ENCODE assay signal across 6 cellular contexts in the genomic region with DNA sequence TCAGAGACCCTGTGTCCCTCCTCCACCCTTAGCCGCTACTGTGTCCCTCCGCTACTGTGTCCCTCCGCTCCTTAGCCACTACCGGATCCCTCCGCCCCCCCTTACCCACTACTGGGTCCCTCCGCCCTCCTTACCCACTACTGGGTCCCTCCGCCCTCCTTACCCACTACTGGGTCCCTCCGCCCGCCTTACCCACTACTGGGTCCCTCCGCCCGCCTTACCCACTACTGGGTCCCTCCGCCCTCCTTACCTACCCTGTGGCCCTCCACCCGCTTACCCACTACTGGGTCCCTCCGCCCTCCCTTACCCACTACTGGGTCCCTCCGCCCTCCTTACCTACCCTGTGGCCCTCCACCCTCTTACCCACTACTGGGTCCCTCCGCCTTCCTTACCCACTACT. TPM values are rescaled to one million over a fixed set of nuclear protein-coding genes. Genes with fewer than 3 reads are reported as not detected.
A peak's percentile ranks its signal among the peaks of the same experiment; 100 is the strongest.
DNase-seq lines count a peak whose midpoint lies in the region; ATAC-seq and TF ChIP-seq lines count a peak whose summit lies in the region.
"Not testable (repeated sequence)": the region's sequence is repeated elsewhere in the genome, so short reads cannot be mapped to it uniquely, and the experiment has no call there.

No MANE protein-coding gene starts in this region.

- not testable (repeated sequence) for H3K27me3 Mint-ChIP-seq in CD4-positive, alpha-beta T cell; T-cell; activated T-helper 17 cell treated with anti-CD3 and anti-CD28 coated beads, Interleukin-2, amount 50 U/mL, for 72 hours

- H3K4me1 Mint-ChIP-seq in CD4-positive, alpha-beta T cell (ENCODE audit: low read depth), result peaks cover 11% of the 10 kb centered on the region
- peaks cover 0 to 14% (median 6%) of the 10 kb centered on the region in 3 donors for H3K4me1 Mint-ChIP-seq in T-cell
- H3K4me1 Mint-ChIP-seq in activated T-helper 17 cell treated with anti-CD3 and anti-CD28 coated beads, Interleukin-2, amount 50 U/mL, for 72 hours, result peaks cover 21% of the 10 kb centered on the region
- peaks cover 29% of the 10 kb centered on the region for H3K4me1 Mint-ChIP-seq in stimulated activated effector memory CD8-positive, alpha-beta T cell treated with anti-CD3 and anti-CD28 coated beads, Interleukin-12 subunit alpha, Interleukin-12 subunit beta, amount 100 ng/mL, for 72 hours

- H3K4me1 ChIP-seq in effector memory CD4-positive, alpha-beta T cell (ENCODE audit: control insufficient read depth, insufficient read depth, low read length, poor library complexity, severe bottlenecking), result not testable (repeated sequence)

- H3K9me3 ChIP-seq in CD4-positive, alpha-beta T cell (ENCODE audit: control insufficient read depth, low read length); effector memory CD4-positive, alpha-beta T cell (ENCODE audit: control insufficient read depth, low read length): not testable (repeated sequence)

- H3K9me3 Mint-ChIP-seq in CD4-positive, alpha-beta T cell; T-cell; activated T-helper 17 cell treated with anti-CD3 and anti-CD28 coated beads, Interleukin-2, amount 50 U/mL, for 72 hours; stimulated activated effector memory CD8-positive, alpha-beta T cell treated with anti-CD3 and anti-CD28 coated beads, Interleukin-12 subunit alpha, Interleukin-12 subunit beta, amount 100 ng/mL, for 72 hours: not testable (repeated sequence)

- not testable (repeated sequence) for H3K27ac Mint-ChIP-seq in CD4-positive, alpha-beta T cell; activated T-helper 17 cell treated with anti-CD3 and anti-CD28 coated beads, Interleukin-2, amount 50 U/mL, for 72 hours; stimulated activated effector memory CD8-positive, alpha-beta T cell treated with anti-CD3 and anti-CD28 coated beads, Interleukin-12 subunit alpha, Interleukin-12 subunit beta, amount 100 ng/mL, for 72 hours
- H3K27ac Mint-ChIP-seq in T-cell, result peak overlapping the region in 1 of 2 donors; percentile 77

- H3K27me3 ChIP-seq in CD4-positive, alpha-beta T cell (ENCODE audit: control insufficient read depth, insufficient read depth, low read length); effector memory CD4-positive, alpha-beta T cell (replicated peaks; ENCODE audit: control insufficient read depth, insufficient read depth, low read length, poor library complexity, severe bottlenecking): not testable (repeated sequence)

- not testable (repeated sequence) for ATAC-seq in CD4-positive, alpha-beta T cell (ENCODE audit: poor library complexity); T-cell (replicated peaks in 1 of 4); activated T-helper 17 cell treated with anti-CD3 and anti-CD28 coated beads, Interleukin-2, amount 50 U/mL, for 72 hours (replicated peaks); stimulated activated effector memory CD8-positive, alpha-beta T cell treated with anti-CD3 and anti-CD28 coated beads, Interleukin-12 subunit alpha, Interleukin-12 subunit beta, amount 100 ng/mL, for 72 hours

- not testable (repeated sequence) for H3K27ac ChIP-seq in CD4-positive, alpha-beta T cell (ENCODE audit: low read depth, low read length); effector memory CD4-positive, alpha-beta T cell (ENCODE audit: insufficient read depth, low read length, poor library complexity, severe bottlenecking)

- H3K4me3 ChIP-seq in effector memory CD4-positive, alpha-beta T cell (ENCODE audit: insufficient read depth, low read depth, low read length, poor library complexity, severe bottlenecking), result not testable (repeated sequence)

- CTCF ChIA-PET in CD4-positive, alpha-beta T cell (lab: Charles Lee); T-cell (lab: Charles Lee): not testable (repeated sequence)

- peaks cover 32% of the 10 kb centered on the region for H3K36me3 Mint-ChIP-seq in CD4-positive, alpha-beta T cell (ENCODE audit: low read depth)
- peaks cover 31% of the 10 kb centered on the region for H3K36me3 Mint-ChIP-seq in T-cell
- H3K36me3 Mint-ChIP-seq in activated T-helper 17 cell treated with anti-CD3 and anti-CD28 coated beads, Interleukin-2, amount 50 U/mL, for 72 hours (ENCODE audit: low read depth), result peaks cover 77% of the 10 kb centered on the region
- H3K36me3 Mint-ChIP-seq in stimulated activated effector memory CD8-positive, alpha-beta T cell treated with anti-CD3 and anti-CD28 coated beads, Interleukin-12 subunit alpha, Interleukin-12 subunit beta, amount 100 ng/mL, for 72 hours, result peaks cover 72% of the 10 kb centered on the region

- intact Hi-C loops in CD4-positive, alpha-beta T cell (cut with DNase I, micrococcal nuclease), result not testable (repeated sequence)

- H3K4me3 Mint-ChIP-seq in CD4-positive, alpha-beta T cell, result peak overlapping the region; percentile 40
- peak overlapping the region in 2 of 3 donors; percentile 47 to 62 for H3K4me3 Mint-ChIP-seq in T-cell
- peak overlapping the region; percentile 30 for H3K4me3 Mint-ChIP-seq in activated T-helper 17 cell treated with anti-CD3 and anti-CD28 coated beads, Interleukin-2, amount 50 U/mL, for 72 hours
- peak overlapping the region; percentile 61 for H3K4me3 Mint-ChIP-seq in stimulated activated effector memory CD8-positive, alpha-beta T cell treated with anti-CD3 and anti-CD28 coated beads, Interleukin-12 subunit alpha, Interleukin-12 subunit beta, amount 100 ng/mL, for 72 hours

- POLR2A ChIA-PET in CD4-positive, alpha-beta T cell (lab: Charles Lee); T-cell (lab: Charles Lee): not testable (repeated sequence)

- not testable (repeated sequence) for TF ChIP-seq CTCF in CD4-positive, alpha-beta T cell (IDR thresholded peaks at IDR 0.05)

- DNase-seq in CD4-positive, alpha-beta T cell, result peak in 4 of 10 experiments; percentile 20 to 38 (median 26)
- peak in 8 of 34 experiments; percentile 10 to 34 (median 26) for DNase-seq in T-cell
- DNase-seq in activated T-cell treated with anti-CD3 and anti-CD28 coated beads, Interleukin-2, amount 50 U/mL, for 1 hour, result peak; percentile 43
- peak in 2 of 3 donors; percentile 24 to 28 for DNase-seq in effector memory CD4-positive, alpha-beta T cell
- not testable (repeated sequence) for DNase-seq in stimulated activated effector memory CD8-positive, alpha-beta T cell treated with anti-CD3 and anti-CD28 coated beads, Interleukin-12 subunit alpha, Interleukin-12 subunit beta, amount 100 ng/mL, for 72 hours (ENCODE audit: low spot score in 2 of 2)

- not testable (repeated sequence) for H3K36me3 ChIP-seq in effector memory CD4-positive, alpha-beta T cell (ENCODE audit: control insufficient read depth, insufficient read depth, low read length)

RNA-seq across cellular contexts. Expression of gene NCAPG2, which starts 37.3 kb away (rescaled TPM):
- 10 to 100 TPM in 1 of 2 experiments, 1 to 10 TPM in 1; 9.9 to 11.8 TPM for total RNA-seq in CD4-positive, alpha-beta T cell
- total RNA-seq in T-cell, result 10 to 100 TPM in 3 of 5 donors, 1 to 10 TPM in 2; 6.2 to 14.7 (median 11.9) TPM
- 100 to 1,000 TPM; 129 to 141 TPM for total RNA-seq in activated T-helper 17 cell treated with anti-CD3 and anti-CD28 coated beads, Interleukin-2, amount 50 U/mL, for 72 hours

Comparison
In these comparisons a context has a peak if more than half of its experiments do, and no peak if none do; other contexts are left out.
1. RNA of gene NCAPG2, which starts 37.3 kb away (total RNA-seq): 129 to 141 TPM in activated T-helper 17 cell treated with anti-CD3 and anti-CD28 coated beads, Interleukin-2, amount 50 U/mL, for 72 hours; 6.2 to 14.7 TPM in T-cell and 9.9 to 11.8 TPM in CD4-positive, alpha-beta T cell; every median in the first group is over 4 times any median in the second.
2. Peak in every context shown above with its lines, with median percentiles within 50 percentile points of each other: H3K4me3 Mint-ChIP-seq.